28 cellular contexts compared by ENCODE assay signal in the genomic region with DNA sequence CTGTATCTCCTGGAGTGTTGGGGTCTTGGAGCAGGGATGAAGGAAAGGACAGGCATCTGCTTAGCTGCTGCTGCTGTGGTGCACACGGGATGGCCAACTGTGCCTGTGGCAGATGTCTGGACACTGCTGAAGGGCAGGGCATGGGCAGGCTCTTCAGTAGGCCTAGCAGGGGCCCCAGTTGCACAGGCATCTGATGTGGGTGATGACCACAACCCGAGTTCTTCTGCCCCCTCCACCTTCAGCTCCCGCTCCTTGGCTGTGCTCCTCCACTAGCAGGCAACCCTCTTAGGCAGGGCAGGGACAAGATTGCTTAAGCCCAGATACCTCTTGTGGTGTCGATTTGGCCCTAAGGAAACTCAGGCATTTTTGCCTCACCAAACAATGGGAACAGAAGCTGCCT. TPM values are rescaled to one million over a fixed set of nuclear protein-coding genes. Genes with fewer than 3 reads are reported as not detected.
"Had no signal": no experiment of that assay in that cellular context is flagged by ENCODE, and none has a peak within 500 bp of the region (broad histone marks: within the 10 kb centered on the region; RNA-seq: fewer than 3 reads in every experiment).

No MANE protein-coding gene starts in this region.

- H3K27me3 ChIP-seq: ascending aorta, cardiac muscle cell, colonic mucosa had no signal

- H3K36me3 ChIP-seq: ascending aorta, breast epithelium, cardiac muscle cell, colonic mucosa, esophagus squamous epithelium had no signal

- H3K4me1 Mint-ChIP-seq: activated CD4-positive, alpha-beta memory T cell treated with anti-CD3 and anti-CD28 coated beads, Interleukin-2, amount 10 ng/mL, durations not matched to agents 7 days and 5 days had no signal

- H3K9me3 Mint-ChIP-seq: activated CD4-positive, alpha-beta memory T cell treated with anti-CD3 and anti-CD28 coated beads, Interleukin-2, amount 10 ng/mL, durations not matched to agents 7 days and 5 days; activated CD4-positive, alpha-beta T cell treated with anti-CD3 and anti-CD28 coated beads, Interleukin-2, amount 10 ng/mL, durations not matched to agents 7 days and 5 days; activated naive CD4-positive, alpha-beta T cell treated with anti-CD3 and anti-CD28 coated beads, Interleukin-2, amount 10 ng/mL, durations not matched to agents 7 days and 5 days; activated naive CD4-positive, alpha-beta T cell treated with anti-CD3 and anti-CD28 coated beads, Interleukin-2, amount 50 U/mL, for 72 hours; activated naive CD8-positive, alpha-beta T cell treated with anti-CD3 and anti-CD28 coated beads, Interleukin-2, amount 10 ng/mL, durations not matched to agents 7 days and 5 days; activated T-cell treated with anti-CD3 and anti-CD28 coated beads, Interleukin-2, amount 50 U/mL, for 24 hours; activated T-cell treated with anti-CD3 and anti-CD28 coated beads, Interleukin-2, amount 50 U/mL, for 72 hours; brain; WTC11 had no signal

- H3K9me3 ChIP-seq: ascending aorta, breast epithelium, colonic mucosa, esophagus squamous epithelium had no signal

- H3K27ac Mint-ChIP-seq: activated CD4-positive, alpha-beta memory T cell treated with anti-CD3 and anti-CD28 coated beads, Interleukin-2, amount 10 ng/mL, durations not matched to agents 7 days and 5 days; activated CD4-positive, alpha-beta T cell treated with anti-CD3 and anti-CD28 coated beads, Interleukin-2, amount 10 ng/mL, durations not matched to agents 7 days and 5 days; activated naive CD4-positive, alpha-beta T cell treated with anti-CD3 and anti-CD28 coated beads, Interleukin-2, amount 10 ng/mL, durations not matched to agents 7 days and 5 days; activated naive CD4-positive, alpha-beta T cell treated with anti-CD3 and anti-CD28 coated beads, Interleukin-2, amount 50 U/mL, for 72 hours; activated naive CD8-positive, alpha-beta T cell treated with anti-CD3 and anti-CD28 coated beads, Interleukin-2, amount 10 ng/mL, durations not matched to agents 7 days and 5 days; activated T-cell treated with anti-CD3 and anti-CD28 coated beads, Interleukin-2, amount 50 U/mL, for 24 hours; activated T-cell treated with anti-CD3 and anti-CD28 coated beads, Interleukin-2, amount 50 U/mL, for 72 hours; brain; WTC11 had no signal

- DNase-seq: activated CD4-positive, alpha-beta memory T cell treated with anti-CD3 and anti-CD28 coated beads, Interleukin-2, amount 10 ng/mL, durations not matched to agents 7 days and 5 days; activated CD4-positive, alpha-beta T cell treated with anti-CD3 and anti-CD28 coated beads for 1 hour; activated CD4-positive, alpha-beta T cell treated with anti-CD3 and anti-CD28 coated beads for 4 hours; activated CD4-positive, alpha-beta T cell treated with anti-CD3 and anti-CD28 coated beads, Interleukin-2, amount 10 ng/mL, durations not matched to agents 7 days and 5 days; activated CD4-positive, alpha-beta T cell treated with anti-CD3 and anti-CD28 coated beads, Interleukin-2, amount 50 U/mL, for 4 hours; activated CD8-positive, alpha-beta memory T cell treated with anti-CD3 and anti-CD28 coated beads, Interleukin-2, amount 50 U/mL, for 48 hours; activated gamma-delta T cell; activated naive CD4-positive, alpha-beta T cell; activated naive CD4-positive, alpha-beta T cell treated with anti-CD3 and anti-CD28 coated beads, Interleukin-2, amount 10 ng/mL, durations not matched to agents 7 days and 5 days; activated naive CD8-positive, alpha-beta T cell treated with anti-CD3 and anti-CD28 coated beads, Interleukin-2, amount 10 ng/mL, durations not matched to agents 7 days and 5 days; activated T-cell treated with anti-CD3 and anti-CD28 coated beads for 4 hours; activated T-cell treated with anti-CD3 and anti-CD28 coated beads, Interleukin-2, amount 50 U/mL, for 24 hours; activated T-cell treated with anti-CD3 and anti-CD28 coated beads, Interleukin-2, amount 50 U/mL, for 72 hours; central memory CD4-positive, alpha-beta T cell; cerebellar nuclear complex; colonic mucosa; effector CD8-positive, alpha-beta T cell; esophagus squamous epithelium; foreskin melanocyte; T-helper 2 cell had no signal

- H3K4me3 ChIP-seq: ascending aorta, breast epithelium, cardiac muscle cell, colonic mucosa, esophagus squamous epithelium had no signal

- H3K4me3 Mint-ChIP-seq: activated CD4-positive, alpha-beta memory T cell treated with anti-CD3 and anti-CD28 coated beads, Interleukin-2, amount 10 ng/mL, durations not matched to agents 7 days and 5 days; activated CD4-positive, alpha-beta T cell treated with anti-CD3 and anti-CD28 coated beads, Interleukin-2, amount 10 ng/mL, durations not matched to agents 7 days and 5 days; activated naive CD4-positive, alpha-beta T cell treated with anti-CD3 and anti-CD28 coated beads, Interleukin-2, amount 10 ng/mL, durations not matched to agents 7 days and 5 days; activated naive CD8-positive, alpha-beta T cell treated with anti-CD3 and anti-CD28 coated beads, Interleukin-2, amount 10 ng/mL, durations not matched to agents 7 days and 5 days; activated T-cell treated with anti-CD3 and anti-CD28 coated beads, Interleukin-2, amount 50 U/mL, for 24 hours; activated T-cell treated with anti-CD3 and anti-CD28 coated beads, Interleukin-2, amount 50 U/mL, for 72 hours; brain; WTC11 had no signal

- H3K27ac ChIP-seq: ascending aorta, breast epithelium, cardiac muscle cell, colonic mucosa, epithelial cell of prostate, esophagus squamous epithelium had no signal

- ATAC-seq: activated naive CD4-positive, alpha-beta T cell treated with anti-CD3 and anti-CD28 coated beads, Interleukin-2, amount 50 U/mL, for 72 hours; activated T-cell treated with anti-CD3 and anti-CD28 coated beads, Interleukin-2, amount 50 U/mL, for 72 hours had no signal

- H3K4me1 ChIP-seq: ascending aorta, breast epithelium, colonic mucosa, esophagus squamous epithelium had no signal

- H3K36me3 Mint-ChIP-seq: activated naive CD4-positive, alpha-beta T cell treated with anti-CD3 and anti-CD28 coated beads, Interleukin-2, amount 10 ng/mL, durations not matched to agents 7 days and 5 days; activated naive CD4-positive, alpha-beta T cell treated with anti-CD3 and anti-CD28 coated beads, Interleukin-2, amount 50 U/mL, for 72 hours; activated naive CD8-positive, alpha-beta T cell treated with anti-CD3 and anti-CD28 coated beads, Interleukin-2, amount 10 ng/mL, durations not matched to agents 7 days and 5 days; brain; WTC11 had no signal

RNA-seq across cellular contexts. Expression of gene MEGF10, which starts 9.0 kb away (rescaled TPM):
- total RNA-seq: activated CD4-positive, alpha-beta memory T cell treated with anti-CD3 and anti-CD28 coated beads, Interleukin-2, amount 10 ng/mL, durations not matched to agents 7 days and 5 days; activated CD4-positive, alpha-beta T cell treated with anti-CD3 and anti-CD28 coated beads, Interleukin-2, amount 10 ng/mL, durations not matched to agents 7 days and 5 days; activated naive CD8-positive, alpha-beta T cell treated with anti-CD3 and anti-CD28 coated beads, Interleukin-2, amount 10 ng/mL, durations not matched to agents 7 days and 5 days; T-helper 1 cell treated with Interleukin-12 subunit alpha and Interleukin-12 subunit beta and Interleukin-4 antibody, amounts not matched to agents 30 ng/mL and 1 ng/mL, for 36 hours had no signal
